Comparison of ENCODE assay signal across 8 cellular contexts in the genomic region with DNA sequence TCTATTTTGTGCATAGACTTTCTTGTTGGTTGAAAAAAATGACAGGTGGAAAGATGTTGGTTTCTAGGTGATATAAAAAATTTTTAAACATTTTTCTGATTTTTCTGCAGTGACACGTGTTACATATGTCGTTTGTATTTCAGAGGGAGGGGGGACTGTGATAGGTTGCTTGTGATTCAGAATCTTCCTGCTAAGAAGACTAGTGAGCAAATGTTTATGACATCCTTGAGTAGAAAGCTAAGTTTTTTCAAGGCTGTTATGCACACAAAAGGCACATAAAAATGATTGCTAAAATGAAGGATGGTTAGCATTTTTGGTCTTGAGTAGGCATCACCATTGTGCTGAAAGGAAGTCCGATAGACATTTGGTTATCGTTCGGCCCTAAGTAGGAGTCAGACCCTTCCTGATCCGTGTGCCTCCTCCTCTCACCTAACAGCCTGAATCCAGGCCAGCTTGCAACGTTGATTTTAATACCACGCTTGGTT. TPM values are rescaled to one million over a fixed set of nuclear protein-coding genes. Genes with fewer than 3 reads are reported as not detected.
DNase-seq lines count a peak whose midpoint lies in the region; ATAC-seq and TF ChIP-seq lines count a peak whose summit lies in the region.

No MANE protein-coding gene starts in this region.

- no peak for TF ChIP-seq CTCF in cardiac muscle cell (IDR thresholded peaks at IDR 0.05; ENCODE audit: low read depth, low read length)

- ATAC-seq in left cardiac atrium (no peak), HG02623 (IDR thresholded peaks at IDR 0.05; ENCODE audit: unreplicated experiment) (no peak)

- H3K27me3 ChIP-seq in cardiac muscle cell (no peaks in the 10 kb centered on the region), NT2/D1 (ENCODE audit: insufficient read depth, insufficient read length) (no peaks in the 10 kb centered on the region), mucosa of rectum (ENCODE audit: control insufficient read depth in 2 of 2, insufficient read depth in 2 of 2, low read length in 2 of 2) (no peaks in the 10 kb centered on the region)

- H3K9ac ChIP-seq in NT2/D1 (ENCODE audit: insufficient read length, low read depth) = peak overlapping the region; percentile 97
- H3K9ac ChIP-seq in mucosa of rectum (ENCODE audit: low read depth in 1 of 2, low read length in 2 of 2) = peak overlapping the region; percentile 86 to 95

- H3K4me3 ChIP-seq in cardiac muscle cell (peak overlapping the region; percentile 74), NT2/D1 (ENCODE audit: insufficient read length, low read depth) (peak overlapping the region; percentile 97), mucosa of rectum (ENCODE audit: low read length in 2 of 2) (peak overlapping the region; percentile 90 to 91)

- DNase-seq in cardiac muscle cell (ENCODE audit: low read depth in 1 of 2, low spot score in 1 of 2) = peak in 1 of 2 donors; percentile 21
- DNase-seq in left cardiac atrium = no peak
- no peak for DNase-seq in NT2/D1 (ENCODE audit: low read depth, low spot score)
- DNase-seq in caudate nucleus (lab: John Stamatoyannopoulos, UW) = no peak
- no peak for DNase-seq in stimulated activated CD4-positive, alpha-beta T cell treated with anti-CD3 and anti-CD28 coated beads, Interleukin-4, amount 100 ng/mL, for 4 hours
- no peak for DNase-seq in NCI-H1105 treated with DMSO at 0.1 percent for 48 hours (lab: John Stamatoyannopoulos, UW)

- H3K9me3 ChIP-seq in cardiac muscle cell (ENCODE audit: low read depth) = no peaks in the 10 kb centered on the region
- no peaks in the 10 kb centered on the region for H3K9me3 ChIP-seq in NT2/D1 (ENCODE audit: insufficient read depth, low read length)
- no peaks in the 10 kb centered on the region for H3K9me3 ChIP-seq in mucosa of rectum (ENCODE audit: control insufficient read depth in 2 of 2, low read length in 2 of 2)

- intact Hi-C loops in left cardiac atrium (cut with DNase I) = no loop called here

- H3K27ac ChIP-seq in cardiac muscle cell = peak overlapping the region; percentile 95
- H3K27ac ChIP-seq in caudate nucleus (ENCODE audit: low read depth, low read length) = peak overlapping the region; percentile 71
- H3K27ac ChIP-seq in mucosa of rectum (ENCODE audit: low read depth in 2 of 2, low read length in 2 of 2) = peak overlapping the region in 1 of 2 donors; percentile 90

- H3K4me1 ChIP-seq in cardiac muscle cell (ENCODE audit: low read depth) (peaks cover 7% of the 10 kb centered on the region), NT2/D1 (ENCODE audit: insufficient read depth, insufficient read length) (no peaks in the 10 kb centered on the region), mucosa of rectum (ENCODE audit: control insufficient read depth in 2 of 2, insufficient read depth in 2 of 2, low read length in 2 of 2) (peaks cover 14 to 15% of the 10 kb centered on the region in 2 donors)

- H3K36me3 ChIP-seq in cardiac muscle cell (peaks cover 27% of the 10 kb centered on the region), NT2/D1 (ENCODE audit: insufficient read depth, insufficient read length, low read length) (peaks cover 44% of the 10 kb centered on the region), mucosa of rectum (ENCODE audit: control insufficient read depth in 2 of 2, insufficient read depth in 2 of 2, low read length in 2 of 2) (peaks cover 5% of the 10 kb centered on the region in 2 donors)

RNA-seq across cellular contexts. Expression of a gene that starts 1.5 kb away (rescaled TPM):
- total RNA-seq in cardiac muscle cell (41.0 and 42.7 TPM in 2 replicates), left cardiac atrium (10 to 100 TPM; 23.5 to 39.4 TPM)
- polyA plus RNA-seq in cardiac muscle cell = 39.7 and 42.0 TPM in 2 replicates

RNA-seq across cellular contexts. Expression of a gene that starts 23.2 kb away (rescaled TPM):
- 21.4 and 25.9 TPM in 2 replicates for total RNA-seq in cardiac muscle cell
- polyA plus RNA-seq in cardiac muscle cell = 17.3 and 24.9 TPM in 2 replicates
- 10 to 100 TPM; 68.4 to 86.1 TPM for total RNA-seq in left cardiac atrium
